Comparison of ENCODE assay signal across 27 cellular contexts in genomic region chr17:42690596-42690995, GRCh38. TPM values are rescaled to one million over a fixed set of nuclear protein-coding genes. Genes with fewer than 3 reads are reported as not detected.
"Had no signal": no experiment of that assay in that cellular context is flagged by ENCODE, and none has a peak within 500 bp of the region (broad histone marks: within the 10 kb centered on the region; RNA-seq: fewer than 3 reads in every experiment).

No MANE protein-coding gene starts in this region.

- H3K27ac ChIP-seq: body of pancreas, SK-N-MC, VCaP had no signal

- H3K36me3 Mint-ChIP-seq: activated naive CD4-positive, alpha-beta T cell treated with anti-CD3 and anti-CD28 coated beads, Interleukin-2, amount 10 ng/mL, durations not matched to agents 7 days and 5 days; T-cell had no signal

- H3K4me3 Mint-ChIP-seq: activated CD4-positive, alpha-beta memory T cell treated with anti-CD3 and anti-CD28 coated beads, Interleukin-2, amount 10 ng/mL, durations not matched to agents 7 days and 5 days; activated naive CD4-positive, alpha-beta T cell treated with anti-CD3 and anti-CD28 coated beads, Interleukin-2, amount 10 ng/mL, durations not matched to agents 7 days and 5 days; activated T-helper 17 cell treated with anti-CD3 and anti-CD28 coated beads, Interleukin-2, amount 50 U/mL, for 72 hours; T-cell had no signal

- H3K4me1 Mint-ChIP-seq: activated CD4-positive, alpha-beta memory T cell treated with anti-CD3 and anti-CD28 coated beads, Interleukin-2, amount 10 ng/mL, durations not matched to agents 7 days and 5 days; activated naive CD4-positive, alpha-beta T cell treated with anti-CD3 and anti-CD28 coated beads, Interleukin-2, amount 10 ng/mL, durations not matched to agents 7 days and 5 days; activated T-helper 17 cell treated with anti-CD3 and anti-CD28 coated beads, Interleukin-2, amount 50 U/mL, for 72 hours had no signal

- DNase-seq: activated CD4-positive, alpha-beta memory T cell treated with anti-CD3 and anti-CD28 coated beads, Interleukin-2, amount 10 ng/mL, durations not matched to agents 7 days and 5 days; activated CD4-positive, alpha-beta T cell treated with anti-CD3 and anti-CD28 coated beads, Interleukin-2, amount 50 U/mL, for 1 hour; activated CD4-positive, CD25-positive, alpha-beta regulatory T cell; activated gamma-delta T cell treated with Interleukin-2 at 50 U/mL for 16 hours; activated naive CD4-positive, alpha-beta T cell treated with anti-CD3 and anti-CD28 coated beads, Interleukin-2, amount 10 ng/mL, durations not matched to agents 7 days and 5 days; activated T-cell treated with anti-CD3 and anti-CD28 coated beads for 4 hours; activated T-cell treated with anti-CD3 and anti-CD28 coated beads, Interleukin-2, amount 50 U/mL, for 48 hours; aorta; body of pancreas; MG63; MV-4-11; NCI-H1092 treated with DMSO at 0.1 percent for 48 hours; NCI-H1417 treated with DMSO at 0.1 percent for 48 hours; NCI-H1694; NCI-H2029; NCI-H2107; NCI-H2171 treated with DMSO at 0.1 percent for 48 hours; NCI-H226; NCI-H526; NCI-H82; NK-92 treated with Interleukin-12 subunit alpha and Interleukin-12 subunit beta, amount 100 ng/mL, for 24 hours; PC-3; T-cell had no signal

- H3K4me1 ChIP-seq: body of pancreas had no signal

- H3K27me3 ChIP-seq: body of pancreas, MG63 had no signal

- H3K36me3 ChIP-seq: MG63 had no signal

- H3K9me3 ChIP-seq: body of pancreas, MG63 had no signal

- H3K27me3 Mint-ChIP-seq: activated T-helper 17 cell treated with anti-CD3 and anti-CD28 coated beads, Interleukin-2, amount 50 U/mL, for 72 hours had no signal

- ATAC-seq: activated T-helper 17 cell treated with anti-CD3 and anti-CD28 coated beads, Interleukin-2, amount 50 U/mL, for 72 hours; body of pancreas; PC-3; T-cell had no signal

- H3K27ac Mint-ChIP-seq: activated CD4-positive, alpha-beta memory T cell treated with anti-CD3 and anti-CD28 coated beads, Interleukin-2, amount 10 ng/mL, durations not matched to agents 7 days and 5 days; activated naive CD4-positive, alpha-beta T cell treated with anti-CD3 and anti-CD28 coated beads, Interleukin-2, amount 10 ng/mL, durations not matched to agents 7 days and 5 days; activated T-helper 17 cell treated with anti-CD3 and anti-CD28 coated beads, Interleukin-2, amount 50 U/mL, for 72 hours; T-cell had no signal

- H3K9me3 Mint-ChIP-seq: activated CD4-positive, alpha-beta memory T cell treated with anti-CD3 and anti-CD28 coated beads, Interleukin-2, amount 10 ng/mL, durations not matched to agents 7 days and 5 days; activated naive CD4-positive, alpha-beta T cell treated with anti-CD3 and anti-CD28 coated beads, Interleukin-2, amount 10 ng/mL, durations not matched to agents 7 days and 5 days; activated T-helper 17 cell treated with anti-CD3 and anti-CD28 coated beads, Interleukin-2, amount 50 U/mL, for 72 hours; T-cell had no signal

- H3K4me3 ChIP-seq: body of pancreas, MG63, SK-N-MC had no signal

RNA-seq across cellular contexts. Expression of gene CCR10, which starts 9.0 kb away (rescaled TPM):
- total RNA-seq: bronchial epithelial cell had no signal
